8 cellular contexts compared by ENCODE assay signal in the genomic region with DNA sequence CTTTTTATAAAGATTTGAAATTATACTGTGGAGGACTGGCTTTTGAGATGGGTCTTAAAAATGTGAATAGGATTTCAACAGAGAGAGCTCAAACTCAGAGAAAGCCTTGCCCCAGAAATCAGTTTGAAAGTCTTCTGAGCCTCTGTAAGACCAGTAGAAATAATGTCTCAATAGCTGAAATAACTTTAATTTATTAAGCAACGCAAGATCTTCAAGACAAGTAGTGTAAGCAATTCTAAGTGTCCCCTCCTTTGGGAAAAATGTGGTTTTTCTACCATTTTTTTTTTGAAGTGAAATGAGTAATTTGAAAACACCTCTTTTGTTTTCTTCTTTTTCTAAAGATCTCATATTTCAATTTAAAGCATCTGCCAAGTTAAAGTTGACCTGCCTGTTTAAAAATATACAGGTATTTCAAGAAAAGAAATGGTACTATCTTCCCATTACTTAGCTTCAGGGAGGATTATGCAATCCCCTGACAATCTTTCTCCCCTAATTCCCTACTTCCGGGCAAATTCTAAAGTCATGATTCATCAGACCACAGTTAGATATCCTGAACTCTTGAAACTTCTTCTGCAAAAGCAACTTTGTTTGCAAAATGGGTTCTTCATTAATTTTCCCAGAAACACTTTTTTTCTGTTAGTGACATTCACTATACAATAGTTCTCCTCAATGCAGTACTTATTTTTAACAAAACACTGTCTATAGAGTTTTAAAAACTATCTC. TPM values are rescaled to one million over a fixed set of nuclear protein-coding genes. Genes with fewer than 3 reads are reported as not detected.
A peak's percentile ranks its signal among the peaks of the same experiment; 100 is the strongest.
DNase-seq lines count a peak whose midpoint lies in the region; ATAC-seq, FAIRE-seq and TF ChIP-seq lines count a peak whose summit lies in the region.

No MANE protein-coding gene starts in this region.

- intact Hi-C loops in gastrocnemius medialis (cut with DNase I; ENCODE audit: low total_unique reads), result no loop called here

- ATAC-seq in RWPE2 (ENCODE audit: low read depth) (peak; percentile 87), gastrocnemius medialis (peak; percentile 58 to 60), GM18873 (IDR thresholded peaks at IDR 0.05; ENCODE audit: low FRiP score, unreplicated experiment) (no peak)

- TF ChIP-seq CTCF in RWPE2 (IDR thresholded peaks at IDR 0.05; ENCODE audit: poor library complexity, severe bottlenecking) (no peak), gastrocnemius medialis (IDR thresholded peaks at IDR 0.05 in 4 of 5, conservative IDR thresholded peaks at IDR 0.05 in 1 of 5) (no peak), endodermal cell (conservative IDR thresholded peaks at IDR 0.05) (no peak)

- H3K4me3 ChIP-seq in RWPE2 (ENCODE audit: severe bottlenecking), result no peak overlapping the region
- H3K4me3 ChIP-seq in gastrocnemius medialis, result no peak overlapping the region
- H3K4me3 ChIP-seq in HAP-1, result no peak overlapping the region
- H3K4me3 ChIP-seq in endodermal cell (ENCODE audit: low read length), result no peak overlapping the region

- H3K27ac ChIP-seq in RWPE2 (ENCODE audit: poor library complexity, severe bottlenecking), result peak overlapping the region; percentile 86
- H3K27ac ChIP-seq in gastrocnemius medialis, result peak overlapping the region in 2 of 4 donors; percentile 13 to 40
- no peak overlapping the region for H3K27ac ChIP-seq in endodermal cell (ENCODE audit: low read depth, low read length)

- peaks cover 7% of the 10 kb centered on the region for H3K9me3 Mint-ChIP-seq in endodermal cell

- no peak for TF ChIP-seq POLR2A in H54 (IDR thresholded peaks at IDR 0.05; ENCODE audit: low read depth, low read length)
- TF ChIP-seq POLR2A in gastrocnemius medialis (IDR thresholded peaks at IDR 0.05), result no peak

- H3K27me3 Mint-ChIP-seq in endodermal cell (ENCODE audit: insufficient read depth), result no peaks in the 10 kb centered on the region

- DNase-seq in H54 (ENCODE audit: insufficient read length, low spot score) (no peak), RWPE2 (ENCODE audit: low spot score) (no peak), fibroblast of peridontal ligament (ENCODE audit: extremely low read depth) (peak; percentile 89), gastrocnemius medialis (no peak), HAP-1 (ENCODE audit: low spot score in 2 of 2) (no peak), endodermal cell (no peak)
- DNase-seq in NK-92 treated with Interleukin-12 subunit alpha and Interleukin-12 subunit beta, amount 100 ng/mL, for 24 hours (lab: John Stamatoyannopoulos, UW), result no peak

- H3K27me3 ChIP-seq in RWPE2 (ENCODE audit: insufficient read depth, poor library complexity, severe bottlenecking) (no peaks in the 10 kb centered on the region), gastrocnemius medialis (no peaks in the 10 kb centered on the region), HAP-1 (ENCODE audit: low read depth) (no peaks in the 10 kb centered on the region), endodermal cell (ENCODE audit: control insufficient read depth, insufficient read depth, low read length, poor library complexity, severe bottlenecking) (no peaks in the 10 kb centered on the region)

- H3K4me1 ChIP-seq in RWPE2 (ENCODE audit: insufficient read depth, poor library complexity, severe bottlenecking), result peaks cover 45% of the 10 kb centered on the region
- peaks cover 5 to 10% of the 10 kb centered on the region in 2 donors for H3K4me1 ChIP-seq in gastrocnemius medialis
- H3K4me1 ChIP-seq in HAP-1, result peaks cover 18% of the 10 kb centered on the region
- H3K4me1 ChIP-seq in endodermal cell (ENCODE audit: control insufficient read depth, insufficient read depth, low read length), result peaks cover 7% of the 10 kb centered on the region

- H3K4me3 Mint-ChIP-seq in endodermal cell, result no peak overlapping the region

- peak; percentile 100 for FAIRE-seq in H54 (lab: Jason Lieb, UNC)

- peaks cover 31% of the 10 kb centered on the region for H3K4me1 Mint-ChIP-seq in endodermal cell

- in situ Hi-C loops in gastrocnemius medialis (cut with MboI; ENCODE audit: low sequenced_read_pairs in 4 of 4) (no loop called here), HAP-1 (cut with MboI; ENCODE audit: low sequenced_read_pairs) (no loop called here)

- peaks cover 2% of the 10 kb centered on the region for H3K36me3 Mint-ChIP-seq in endodermal cell (ENCODE audit: low read depth)

- H3K9me3 ChIP-seq in RWPE2 (ENCODE audit: severe bottlenecking) (no peaks in the 10 kb centered on the region), gastrocnemius medialis (no peaks in the 10 kb centered on the region), HAP-1 (no peaks in the 10 kb centered on the region), endodermal cell (ENCODE audit: control insufficient read depth, low read length) (no peaks in the 10 kb centered on the region)

- no peak overlapping the region for H3K9ac ChIP-seq in endodermal cell (ENCODE audit: extremely low read depth, low read length, poor library complexity, severe bottlenecking)

- WGBS in endodermal cell (ENCODE audit: insufficient coverage in 1 of 2, insufficient read length in 1 of 2), 2 experiments, result 74 to 83% methylated on average over 2 of the region's 2 CpGs

- no peaks in the 10 kb centered on the region for H3K36me3 ChIP-seq in RWPE2 (ENCODE audit: low read depth)
- H3K36me3 ChIP-seq in gastrocnemius medialis, result no peaks in the 10 kb centered on the region
- no peaks in the 10 kb centered on the region for H3K36me3 ChIP-seq in HAP-1 (replicated peaks)
- no peaks in the 10 kb centered on the region for H3K36me3 ChIP-seq in endodermal cell (ENCODE audit: control insufficient read depth, insufficient read depth, low read length)

- no peak overlapping the region for H3K27ac Mint-ChIP-seq in endodermal cell

RNA-seq across cellular contexts. Expression of gene ANXA1, which starts 7.9 kb away (rescaled TPM):
- total RNA-seq in gastrocnemius medialis (10 to 100 TPM; 22.2 to 41.7 (median 31.1) TPM), endodermal cell (1 to 10 TPM in 1 of 2 donors, under 1 TPM in 1; 0.82 to 8.9 TPM)
- polyA plus RNA-seq in endodermal cell (2013, experiment 1 of 2), result 23.5 TPM
- 37.4 TPM for polyA plus RNA-seq in endodermal cell (2013, experiment 2 of 2)
